ENCODE assay signal across 26 cellular contexts in the genomic region with DNA sequence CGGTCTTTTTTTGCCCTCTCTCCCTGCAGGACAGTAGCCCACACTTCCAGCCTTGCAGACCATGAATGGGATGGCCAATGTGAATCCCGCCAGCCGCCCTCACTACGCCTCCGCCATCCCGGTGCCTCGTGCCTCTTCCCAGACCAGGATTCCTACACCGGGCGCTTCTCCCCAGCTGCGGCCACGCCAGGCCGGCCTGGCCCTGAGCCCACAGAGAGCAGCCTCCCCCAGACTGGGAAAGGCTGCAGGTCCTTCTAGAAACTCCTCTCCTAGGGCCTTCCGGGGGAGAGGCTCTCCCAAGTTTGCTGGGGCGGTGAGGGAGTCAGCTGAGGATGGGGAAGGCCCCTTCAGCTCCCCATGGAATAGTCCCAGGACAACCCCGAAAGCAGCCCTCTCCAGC.
"Had no signal": no experiment of that assay in that cellular context is flagged by ENCODE, and none has a peak within 500 bp of the region (broad histone marks: within the 10 kb centered on the region; RNA-seq: fewer than 3 reads in every experiment).

No MANE protein-coding gene starts in this region.

- DNase-seq: hippocampal formation; left colon; left lung; midbrain; mucosa of descending colon; naive thymus-derived CD4-positive, alpha-beta T cell; nephron progenitor cell; right lobe of liver; stimulated activated CD4-positive, alpha-beta T cell treated with anti-CD3 and anti-CD28 coated beads, Interleukin-1b, Interleukin-23, amount 100 ng/mL, for 48 hours; stimulated activated CD4-positive, alpha-beta T cell treated with anti-CD3 and anti-CD28 coated beads, Interleukin-2, amount 100 ng/mL, for 48 hours; stimulated activated CD4-positive, alpha-beta T cell treated with anti-CD3 and anti-CD28 coated beads, Interleukin-4, amount 100 ng/mL, for 4 hours; stimulated activated CD8-positive, alpha-beta memory T cell treated with anti-CD3 and anti-CD28 coated beads, Interleukin-4, amount 100 ng/mL, for 48 hours; stimulated activated naive CD4-positive, alpha-beta T cell treated with Interleukin-2 at 50 U/mL for 16 hours; stimulated activated naive CD8-positive, alpha-beta T cell treated with anti-CD3 and anti-CD28 coated beads, Interleukin-15, amount 100 ng/mL, for 72 hours; substantia nigra had no signal

- H3K4me1 Mint-ChIP-seq: stimulated activated memory B cell treated with anti-CD40 and anti-IgM and Interleukin-4, amounts not matched to agents 10 μg/mL and 1 μg/mL and 100 μg/mL, for 72 hours; stimulated activated naive CD8-positive, alpha-beta T cell treated with anti-CD3 and anti-CD28 coated beads, Interleukin-15, amount 100 ng/mL, for 72 hours had no signal

- H3K27me3 ChIP-seq: left lung, neural progenitor cell, right atrium auricular region, right lobe of liver, tibial nerve, uterus had no signal

- H3K4me2 ChIP-seq: neural progenitor cell, smooth muscle cell had no signal

- H3K9me3 Mint-ChIP-seq: naive thymus-derived CD4-positive, alpha-beta T cell; nephron progenitor cell; neural progenitor cell; stimulated activated memory B cell treated with anti-CD40 and anti-IgM and Interleukin-4, amounts not matched to agents 10 μg/mL and 1 μg/mL and 100 μg/mL, for 72 hours; stimulated activated naive CD8-positive, alpha-beta T cell treated with anti-CD3 and anti-CD28 coated beads, Interleukin-15, amount 100 ng/mL, for 72 hours; type B pancreatic cell had no signal

- H3K36me3 Mint-ChIP-seq: naive thymus-derived CD4-positive, alpha-beta T cell; neural progenitor cell had no signal

- H3K27ac ChIP-seq: left lung, neural progenitor cell, parathyroid adenoma, right atrium auricular region, right lobe of liver, tibial nerve, uterus had no signal

- H3K4me3 Mint-ChIP-seq: naive thymus-derived CD4-positive, alpha-beta T cell; nephron progenitor cell; neural progenitor cell; stimulated activated memory B cell treated with anti-CD40 and anti-IgM and Interleukin-4, amounts not matched to agents 10 μg/mL and 1 μg/mL and 100 μg/mL, for 72 hours; stimulated activated naive CD8-positive, alpha-beta T cell treated with anti-CD3 and anti-CD28 coated beads, Interleukin-15, amount 100 ng/mL, for 72 hours; type B pancreatic cell had no signal

- H3K4me3 ChIP-seq: left lung, lung, mucosa of descending colon, neural progenitor cell, right atrium auricular region, right lobe of liver, smooth muscle cell, tibial nerve, uterus had no signal

- FAIRE-seq: keratinocyte had no signal

- H2AFZ ChIP-seq: neural progenitor cell, parathyroid adenoma had no signal

- H3K9me3 ChIP-seq: left lung, mucosa of descending colon, right atrium auricular region, right lobe of liver, tibial nerve, uterus had no signal

- H3K27ac Mint-ChIP-seq: naive thymus-derived CD4-positive, alpha-beta T cell; nephron progenitor cell; neural progenitor cell; progenitor cell of endocrine pancreas; stimulated activated memory B cell treated with anti-CD40 and anti-IgM and Interleukin-4, amounts not matched to agents 10 μg/mL and 1 μg/mL and 100 μg/mL, for 72 hours; stimulated activated naive CD8-positive, alpha-beta T cell treated with anti-CD3 and anti-CD28 coated beads, Interleukin-15, amount 100 ng/mL, for 72 hours; type B pancreatic cell had no signal

- H3K4me1 ChIP-seq: parathyroid adenoma, right lobe of liver had no signal

- H3K79me2 ChIP-seq: parathyroid adenoma had no signal

- H3K27me3 Mint-ChIP-seq: naive thymus-derived CD4-positive, alpha-beta T cell; progenitor cell of endocrine pancreas; stimulated activated memory B cell treated with anti-CD40 and anti-IgM and Interleukin-4, amounts not matched to agents 10 μg/mL and 1 μg/mL and 100 μg/mL, for 72 hours; stimulated activated naive CD8-positive, alpha-beta T cell treated with anti-CD3 and anti-CD28 coated beads, Interleukin-15, amount 100 ng/mL, for 72 hours; type B pancreatic cell had no signal

- ATAC-seq: left colon; left lung; mucosa of descending colon; naive thymus-derived CD4-positive, alpha-beta T cell; right lobe of liver; stimulated activated memory B cell treated with anti-CD40 and anti-IgM and Interleukin-4, amounts not matched to agents 10 μg/mL and 1 μg/mL and 100 μg/mL, for 72 hours; stimulated activated naive CD8-positive, alpha-beta T cell treated with anti-CD3 and anti-CD28 coated beads, Interleukin-15, amount 100 ng/mL, for 72 hours had no signal

- H3K9ac ChIP-seq: neural progenitor cell, parathyroid adenoma had no signal

- H3K36me3 ChIP-seq: neural progenitor cell, right atrium auricular region, right lobe of liver, uterus had no signal
